In the genomic region with DNA sequence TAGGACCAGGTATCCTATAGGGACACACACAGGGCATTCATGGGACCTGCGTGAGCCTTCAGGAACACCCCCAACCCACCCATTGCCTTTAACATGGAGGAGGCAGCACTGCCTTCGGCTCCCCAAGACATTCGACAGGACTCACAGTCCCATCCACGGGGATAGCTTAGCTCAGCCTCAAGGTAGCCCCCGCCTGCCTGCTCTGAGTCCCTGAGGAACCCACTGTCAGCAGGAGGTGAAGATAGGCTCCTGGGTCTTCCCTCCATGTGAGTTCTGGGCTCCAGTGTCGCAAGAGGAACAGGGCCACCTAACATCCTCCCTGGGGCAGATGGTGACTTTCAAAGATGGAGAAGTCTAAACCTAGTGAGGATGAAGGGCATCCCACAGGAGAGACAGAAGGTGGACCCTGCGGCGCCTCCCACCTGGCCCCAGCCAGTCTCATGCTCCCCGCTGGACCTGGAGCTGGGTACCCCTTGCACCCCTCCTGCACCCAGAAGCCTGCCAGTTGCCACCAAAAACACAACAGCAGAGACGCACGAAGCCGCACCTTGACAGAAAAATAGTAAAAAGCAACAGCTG, we compare ENCODE assay signal across 1 cellular context.
TF ChIP-seq lines count a peak whose summit lies in the region.

No MANE protein-coding gene starts in this region.

TF ChIP-seq in H1, 55 proteins besides CTCF, POLR2A, EP300 and RAD21:
- TF ChIP-seq BACH1 (IDR thresholded peaks at IDR 0.05; ENCODE audit: low read length) (no peak), KDM1A (IDR thresholded peaks at IDR 0.05; ENCODE audit: borderline replicate concordance, low read length) (no peak), RXRA (IDR thresholded peaks at IDR 0.05; ENCODE audit: insufficient read depth, low read depth, low read length) (no peak), RBBP5 (IDR thresholded peaks at IDR 0.05; ENCODE audit: borderline replicate concordance, low read depth, low read length) (no peak), EGR1 (IDR thresholded peaks at IDR 0.05; ENCODE audit: borderline replicate concordance, low read depth, low read length) (no peak), SAP30 (IDR thresholded peaks at IDR 0.05; ENCODE audit: insufficient read depth, insufficient replicate concordance, low read length) (no peak), TAF7 (optimal IDR thresholded peaks at IDR 0.05; ENCODE audit: borderline replicate concordance, low read depth, low read length) (no peak), CHD2 (IDR thresholded peaks at IDR 0.05; ENCODE audit: low read length) (no peak), SP4 (IDR thresholded peaks at IDR 0.05; ENCODE audit: low read length) (no peak), TAF1 (IDR thresholded peaks at IDR 0.05; ENCODE audit: low read depth, low read length) (no peak), CHD1 (IDR thresholded peaks at IDR 0.05; ENCODE audit: low read depth, low read length) (no peak), GTF2F1 (IDR thresholded peaks at IDR 0.05; ENCODE audit: borderline replicate concordance, low read depth, low read length) (no peak), EZH2 (IDR thresholded peaks at IDR 0.05; ENCODE audit: low read depth, low read length, severe bottlenecking) (no peak)
- TF ChIP-seq, protein P1, sequence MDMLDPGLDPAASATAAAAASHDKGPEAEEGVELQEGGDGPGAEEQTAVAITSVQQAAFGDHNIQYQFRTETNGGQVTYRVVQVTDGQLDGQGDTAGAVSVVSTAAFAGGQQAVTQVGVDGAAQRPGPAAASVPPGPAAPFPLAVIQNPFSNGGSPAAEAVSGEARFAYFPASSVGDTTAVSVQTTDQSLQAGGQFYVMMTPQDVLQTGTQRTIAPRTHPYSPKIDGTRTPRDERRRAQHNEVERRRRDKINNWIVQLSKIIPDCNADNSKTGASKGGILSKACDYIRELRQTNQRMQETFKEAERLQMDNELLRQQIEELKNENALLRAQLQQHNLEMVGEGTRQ (IDR thresholded peaks at IDR 0.05; ENCODE audit: low read length), result no peak
- TF ChIP-seq, protein P2, sequence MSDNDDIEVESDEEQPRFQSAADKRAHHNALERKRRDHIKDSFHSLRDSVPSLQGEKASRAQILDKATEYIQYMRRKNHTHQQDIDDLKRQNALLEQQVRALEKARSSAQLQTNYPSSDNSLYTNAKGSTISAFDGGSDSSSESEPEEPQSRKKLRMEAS (IDR thresholded peaks at IDR 0.05), result no peak
- TF ChIP-seq, protein P3, sequence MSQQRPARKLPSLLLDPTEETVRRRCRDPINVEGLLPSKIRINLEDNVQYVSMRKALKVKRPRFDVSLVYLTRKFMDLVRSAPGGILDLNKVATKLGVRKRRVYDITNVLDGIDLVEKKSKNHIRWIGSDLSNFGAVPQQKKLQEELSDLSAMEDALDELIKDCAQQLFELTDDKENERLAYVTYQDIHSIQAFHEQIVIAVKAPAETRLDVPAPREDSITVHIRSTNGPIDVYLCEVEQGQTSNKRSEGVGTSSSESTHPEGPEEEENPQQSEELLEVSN (IDR thresholded peaks at IDR 0.05), result no peak
- TF ChIP-seq, protein P4, sequence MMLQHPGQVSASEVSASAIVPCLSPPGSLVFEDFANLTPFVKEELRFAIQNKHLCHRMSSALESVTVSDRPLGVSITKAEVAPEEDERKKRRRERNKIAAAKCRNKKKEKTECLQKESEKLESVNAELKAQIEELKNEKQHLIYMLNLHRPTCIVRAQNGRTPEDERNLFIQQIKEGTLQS (IDR thresholded peaks at IDR 0.05; ENCODE audit: insufficient read depth, low read depth, low read length), result no peak
